In the genomic region with DNA sequence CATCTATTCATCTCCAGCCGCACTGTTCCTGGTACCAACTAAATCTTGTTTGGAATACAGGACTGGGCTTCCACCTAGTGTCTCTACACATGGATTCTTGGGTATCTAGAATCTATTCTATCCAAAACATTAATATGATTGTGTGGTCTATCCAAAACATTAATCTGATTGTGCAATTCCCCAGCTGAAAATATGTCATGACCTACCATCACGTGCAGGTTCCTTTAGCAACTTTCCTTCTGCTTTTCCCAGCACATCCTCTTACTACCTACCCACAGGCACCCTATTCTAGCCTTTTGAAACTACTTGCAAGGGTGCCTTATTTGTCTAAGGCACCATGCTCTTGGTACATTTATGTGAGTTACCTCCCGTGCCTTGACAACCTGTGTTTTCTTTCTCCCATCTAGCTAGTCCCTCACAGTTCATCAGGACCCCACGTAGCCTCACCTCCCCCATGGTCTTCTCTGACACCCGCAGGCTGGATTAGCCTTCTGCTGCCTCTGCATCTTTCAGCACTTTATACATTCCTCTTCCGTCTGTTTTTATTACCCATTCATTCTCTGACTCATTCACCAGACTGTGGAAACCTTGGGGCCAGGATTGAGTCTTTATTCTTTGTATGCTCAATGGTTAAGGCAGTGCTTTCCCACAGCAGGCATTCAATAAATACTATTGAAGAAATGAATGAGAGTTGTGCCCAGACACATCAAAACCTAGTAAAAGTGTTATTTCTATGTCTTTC, we compare ENCODE assay signal across 1 cellular context.
TF ChIP-seq lines count a peak whose summit lies in the region.

No MANE protein-coding gene starts in this region.

TF ChIP-seq in IMR-90, 13 proteins besides CTCF, POLR2A, EP300 and RAD21:
- TF ChIP-seq MAZ (IDR thresholded peaks at IDR 0.05; ENCODE audit: borderline replicate concordance, low read depth, low read length) (no peak), BHLHE40 (IDR thresholded peaks at IDR 0.05; ENCODE audit: low read depth, low read length) (no peak), CEBPB (IDR thresholded peaks at IDR 0.05; ENCODE audit: low read depth, low read length) (peak; percentile 63; the same call in 1 of the 2 replicates)
